14 cellular contexts compared by ENCODE assay signal in the genomic region with DNA sequence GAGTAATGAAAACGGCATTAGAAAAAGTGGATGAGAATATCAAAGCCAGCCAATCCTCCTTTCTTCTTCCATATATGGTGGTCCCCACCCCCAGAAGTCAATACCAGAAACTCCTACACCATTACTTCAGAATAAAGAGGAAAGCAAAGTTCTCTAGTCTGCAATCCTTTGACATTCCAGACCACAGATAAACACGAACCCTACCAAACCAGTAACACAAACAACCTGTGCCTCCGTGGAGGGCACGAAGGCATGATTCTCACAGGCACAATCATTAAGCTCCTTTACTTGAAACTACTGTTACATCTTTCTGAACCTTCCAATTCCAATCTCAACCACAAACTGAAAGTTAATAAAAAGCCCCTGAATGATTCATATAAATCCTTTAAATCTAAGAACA. TPM values are rescaled to one million over a fixed set of nuclear protein-coding genes. Genes with fewer than 3 reads are reported as not detected.
DNase-seq lines count a peak whose midpoint lies in the region; ATAC-seq and TF ChIP-seq lines count a peak whose summit lies in the region.
"Had no signal": no experiment of that assay in that cellular context is flagged by ENCODE, and none has a peak within 500 bp of the region (broad histone marks: within the 10 kb centered on the region; RNA-seq: fewer than 3 reads in every experiment).

No MANE protein-coding gene starts in this region.

- H3K4me3 ChIP-seq in GM23248 (no peak overlapping the region), Panc1 (ENCODE audit: low read depth in 2 of 2, low read length in 2 of 2) (peak overlapping the region in 1 of 2 experiments; percentile 9; a peak in 3 of 4 replicates), fibroblast of mammary gland (ENCODE audit: control insufficient read depth, low read depth, low read length) (no peak overlapping the region), neural progenitor cell (no peak overlapping the region)
- H3K4me3 ChIP-seq: BLaER1 treated with 17β-estradiol and CSF1 and Interleukin-3, amounts not matched to agents 10 nM and 100 nM; right atrium auricular region had no signal

- peaks cover 34% of the 10 kb centered on the region for H3K4me1 ChIP-seq in GM23248 (ENCODE audit: insufficient read depth)
- peaks cover 63% of the 10 kb centered on the region for H3K4me1 ChIP-seq in Panc1 (ENCODE audit: control insufficient read depth, insufficient read depth, low read length)
- H3K4me1 ChIP-seq in neural progenitor cell = peaks cover 10% of the 10 kb centered on the region

- H3K27ac ChIP-seq in GM23248 (no peak overlapping the region), Panc1 (ENCODE audit: low read length) (peak overlapping the region; percentile 83), neural progenitor cell (no peak overlapping the region)
- H3K27ac ChIP-seq: BLaER1 treated with 17β-estradiol and CSF1 and Interleukin-3, amounts not matched to agents 10 nM and 100 nM; right atrium auricular region had no signal

- peak overlapping the region; percentile 61 for H3K27ac Mint-ChIP-seq in neural progenitor cell
- H3K27ac Mint-ChIP-seq: activated naive CD8-positive, alpha-beta T cell treated with anti-CD3 and anti-CD28 coated beads, Interleukin-2, amount 10 ng/mL, durations not matched to agents 7 days and 5 days had no signal

- H3K9me2 ChIP-seq in GM23248 (ENCODE audit: insufficient read depth) = no peaks in the 10 kb centered on the region

- no peaks in the 10 kb centered on the region for H3K27me3 ChIP-seq in GM23248 (replicated peaks; ENCODE audit: insufficient read depth)
- no peaks in the 10 kb centered on the region for H3K27me3 ChIP-seq in Panc1 (ENCODE audit: control insufficient read depth, insufficient read depth, low read length)
- H3K27me3 ChIP-seq in neural progenitor cell = no peaks in the 10 kb centered on the region
- H3K27me3 ChIP-seq: BLaER1 treated with 17β-estradiol and CSF1 and Interleukin-3, amounts not matched to agents 10 nM and 100 nM; right atrium auricular region had no signal

- ATAC-seq in Panc1 (0 out of 2 replicates have a peak, but pooled peaks have one; percentile 28), GM18868 (IDR thresholded peaks at IDR 0.05; ENCODE audit: unreplicated experiment) (no peak)

- H3K4me3 Mint-ChIP-seq in neural progenitor cell = no peak overlapping the region
- H3K4me3 Mint-ChIP-seq: activated naive CD8-positive, alpha-beta T cell treated with anti-CD3 and anti-CD28 coated beads, Interleukin-2, amount 10 ng/mL, durations not matched to agents 7 days and 5 days had no signal

- peaks cover 8% of the 10 kb centered on the region for H3K9me3 Mint-ChIP-seq in neural progenitor cell
- H3K9me3 Mint-ChIP-seq: activated naive CD8-positive, alpha-beta T cell treated with anti-CD3 and anti-CD28 coated beads, Interleukin-2, amount 10 ng/mL, durations not matched to agents 7 days and 5 days had no signal

- DNase-seq in GM23248 (peak; percentile 14), Panc1 (ENCODE audit: low read depth, low spot score) (no peak), fibroblast of mammary gland (ENCODE audit: low read depth) (peak; percentile 15), neural progenitor cell (ENCODE audit: low spot score) (no peak), NCI-H526 treated with DMSO at 0.1 percent for 48 hours (lab: John Stamatoyannopoulos, UW) (no peak), NCI-H2107 treated with DMSO at 0.1 percent for 48 hours (lab: John Stamatoyannopoulos, UW; ENCODE audit: unreplicated experiment) (no peak)
- no peak for DNase-seq in effector CD4-positive, alpha-beta T cell
- DNase-seq: activated naive CD8-positive, alpha-beta T cell treated with anti-CD3 and anti-CD28 coated beads, Interleukin-2, amount 10 ng/mL, durations not matched to agents 7 days and 5 days; GF-D8; hypothalamus; NCI-H2227 treated with DMSO at 0.1 percent for 48 hours had no signal

- in situ Hi-C loops in GM23248 (cut with MboI) = no loop called here
- in situ Hi-C loops in Panc1 (cut with HindIII; ENCODE audit: low pct_unique_long_range_greater_than_20kb, low sequenced_read_pairs) = no loop called here

- peaks cover 9% of the 10 kb centered on the region for H3K36me3 Mint-ChIP-seq in neural progenitor cell

- CTCF ChIA-PET in Panc1 (lab: Charles Lee) = no interaction called here

- no peak overlapping the region for H3K4me2 ChIP-seq in GM23248 (ENCODE audit: unreplicated experiment)
- H3K4me2 ChIP-seq in neural progenitor cell = no peak overlapping the region

- H3K9ac ChIP-seq in GM23248 (no peak overlapping the region), neural progenitor cell (no peak overlapping the region)
- H3K9ac ChIP-seq: BLaER1 treated with 17β-estradiol and CSF1 and Interleukin-3, amounts not matched to agents 10 nM and 100 nM had no signal

- H3K9me3 ChIP-seq in GM23248 (ENCODE audit: low read depth) (no peaks in the 10 kb centered on the region), Panc1 (ENCODE audit: control insufficient read depth, insufficient read depth, low read depth, low read length) (no peaks in the 10 kb centered on the region), neural progenitor cell (ENCODE audit: low read depth) (no peaks in the 10 kb centered on the region)
- H3K9me3 ChIP-seq: right atrium auricular region had no signal

- intact Hi-C loops in Panc1 (cut with micrococcal nuclease; ENCODE audit: unreplicated experiment) = no loop called here

- peak overlapping the region; percentile 3; the same call in 1 of the 2 replicates for H2AFZ ChIP-seq in GM23248
- no peak overlapping the region for H2AFZ ChIP-seq in neural progenitor cell (replicated peaks)

- H3K27me3 Mint-ChIP-seq in neural progenitor cell (ENCODE audit: insufficient read depth, low read depth) = peaks cover 4% of the 10 kb centered on the region
- H3K27me3 Mint-ChIP-seq: activated naive CD8-positive, alpha-beta T cell treated with anti-CD3 and anti-CD28 coated beads, Interleukin-2, amount 10 ng/mL, durations not matched to agents 7 days and 5 days had no signal

- 88 to 90% methylated on average over 4 of the region's 4 CpGs for WGBS in GM23248 (ENCODE audit: low coverage in 1 of 2, low lambda C conversion rate in 2 of 2, missing lambda C conversion rate in 2 of 2), 2 experiments

- H3F3A ChIP-seq in GM23248 (ENCODE audit: insufficient read depth) = peaks cover 14% of the 10 kb centered on the region; the same call in 1 of the 2 replicates
- H3F3A ChIP-seq in neural progenitor cell (ENCODE audit: low read depth) = no peaks in the 10 kb centered on the region

- H3K79me2 ChIP-seq in GM23248 (ENCODE audit: insufficient read depth) = peaks cover 19% of the 10 kb centered on the region; the same call in 1 of the 2 replicates
- H3K79me2 ChIP-seq in neural progenitor cell (ENCODE audit: low read depth) = peaks cover 18% of the 10 kb centered on the region

- TF ChIP-seq CTCF in Panc1 (IDR thresholded peaks at IDR 0.05) = no peak
- no peak for TF ChIP-seq CTCF in fibroblast of mammary gland (conservative IDR thresholded peaks at IDR 0.05; ENCODE audit: control insufficient read depth, insufficient read depth, low read depth, low read length)
- TF ChIP-seq CTCF in neural progenitor cell (IDR thresholded peaks at IDR 0.05) = no peak

- H3K36me3 ChIP-seq in GM23248 (ENCODE audit: low read depth) (no peaks in the 10 kb centered on the region), Panc1 (ENCODE audit: control insufficient read depth, insufficient read depth, low read length) (no peaks in the 10 kb centered on the region), neural progenitor cell (no peaks in the 10 kb centered on the region)
- H3K36me3 ChIP-seq: right atrium auricular region had no signal

- H4K20me1 ChIP-seq in GM23248 (ENCODE audit: insufficient read depth) = no peaks in the 10 kb centered on the region
- peaks cover 16% of the 10 kb centered on the region for H4K20me1 ChIP-seq in neural progenitor cell (ENCODE audit: low read depth)

- peaks cover 20% of the 10 kb centered on the region for H3K4me1 Mint-ChIP-seq in neural progenitor cell

- BruUV-seq in Panc1 (replicated peaks; lab: Mats Ljungman, UMichigan) = no TSS peak

- POLR2A ChIA-PET in Panc1 (lab: Charles Lee) = interaction anchor here (0.6 to 0.9 kb wide), 2 partner anchors 11 to 314 kb away, joined by 3 to 5 read pairs; no protein-coding TSS in a partner anchor

RNA-seq across cellular contexts. Expression of a gene that starts 16.3 kb away (rescaled TPM):
- 1.5 and 1.9 TPM in 2 replicates for total RNA-seq in GM23248 (2014; rRNA removed; shearing (Covaris generic))
- polyA plus RNA-seq in GM23248 (2016; fragmentation: Nextera tagmentation; extraction: Ambion mirVana) = 0.61 and 0.96 TPM in 2 replicates
- total RNA-seq in Panc1 (2021; ENCODE audit: unreplicated experiment) (7.7 TPM), neural progenitor cell (ENCODE audit: low replicate concordance) (13.5 and 14.4 TPM in 2 replicates)
- polyA plus RNA-seq in Panc1 (2012; ENCODE audit: insufficient read length) = 7.1 TPM

Comparison
In these comparisons a context has a peak if more than half of its experiments do, and no peak if none do; other contexts are left out.
1. DNase-seq: peak in GM23248 (single experiment) and fibroblast of mammary gland (single experiment); none in Panc1 (single experiment), neural progenitor cell (single experiment), NCI-H526 treated with DMSO at 0.1 percent for 48 hours (single experiment), effector CD4-positive, alpha-beta T cell (single experiment) and NCI-H2107 treated with DMSO at 0.1 percent for 48 hours (single experiment).